ENCODE assay signal across 34 cellular contexts in the genomic region with DNA sequence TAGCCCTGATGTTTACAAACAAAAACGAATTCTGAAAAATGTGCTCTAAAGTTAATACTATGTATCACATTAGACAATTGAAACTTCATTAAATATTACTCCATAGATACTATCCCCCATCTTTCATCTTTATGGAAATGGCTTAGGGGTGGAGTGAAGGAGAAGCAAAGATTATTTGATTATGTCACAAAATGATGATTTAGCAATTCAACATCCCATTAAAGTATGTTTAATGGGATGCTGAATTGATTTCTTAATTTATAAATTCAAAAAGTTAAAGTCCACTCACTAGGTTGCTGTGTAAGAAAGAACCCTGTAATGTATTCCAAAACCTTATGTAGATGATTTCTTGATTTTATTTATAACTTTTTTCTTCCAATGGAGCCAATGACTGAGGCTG.
"Had no signal": no experiment of that assay in that cellular context is flagged by ENCODE, and none has a peak within 500 bp of the region (broad histone marks: within the 10 kb centered on the region; RNA-seq: fewer than 3 reads in every experiment).

No MANE protein-coding gene starts in this region.

- H3K4me3 ChIP-seq: MG63 had no signal

- H3K36me3 ChIP-seq: MG63 had no signal

- DNase-seq: Karpas-422, Kasumi-1, MG63, MM.1S, MV-4-11, NCI-H1048, NCI-H1092, NCI-H1092 treated with DMSO at 0.1 percent for 48 hours, NCI-H1105, NCI-H1105 treated with DMSO at 0.1 percent for 48 hours, NCI-H1417, NCI-H1417 treated with DMSO at 0.1 percent for 48 hours, NCI-H1436, NCI-H1436 treated with DMSO at 0.1 percent for 48 hours, NCI-H146, NCI-H1694, NCI-H1694 treated with DMSO at 0.1 percent for 48 hours, NCI-H187, NCI-H187 treated with DMSO at 0.1 percent for 48 hours, NCI-H1930, NCI-H2029, NCI-H2029 treated with DMSO at 0.1 percent for 48 hours, NCI-H2081, NCI-H2081 treated with DMSO at 0.1 percent for 48 hours, NCI-H2107, NCI-H2171, NCI-H2171 treated with DMSO at 0.1 percent for 48 hours, NCI-H2227 treated with DMSO at 0.1 percent for 48 hours, NCI-H226, NCI-H345, NCI-H446, NCI-H446 treated with DMSO at 0.1 percent for 48 hours, NCI-H510A, NCI-H510A treated with DMSO at 0.1 percent for 48 hours had no signal

- H3K9me3 ChIP-seq: MG63 had no signal
